In the genomic region with DNA sequence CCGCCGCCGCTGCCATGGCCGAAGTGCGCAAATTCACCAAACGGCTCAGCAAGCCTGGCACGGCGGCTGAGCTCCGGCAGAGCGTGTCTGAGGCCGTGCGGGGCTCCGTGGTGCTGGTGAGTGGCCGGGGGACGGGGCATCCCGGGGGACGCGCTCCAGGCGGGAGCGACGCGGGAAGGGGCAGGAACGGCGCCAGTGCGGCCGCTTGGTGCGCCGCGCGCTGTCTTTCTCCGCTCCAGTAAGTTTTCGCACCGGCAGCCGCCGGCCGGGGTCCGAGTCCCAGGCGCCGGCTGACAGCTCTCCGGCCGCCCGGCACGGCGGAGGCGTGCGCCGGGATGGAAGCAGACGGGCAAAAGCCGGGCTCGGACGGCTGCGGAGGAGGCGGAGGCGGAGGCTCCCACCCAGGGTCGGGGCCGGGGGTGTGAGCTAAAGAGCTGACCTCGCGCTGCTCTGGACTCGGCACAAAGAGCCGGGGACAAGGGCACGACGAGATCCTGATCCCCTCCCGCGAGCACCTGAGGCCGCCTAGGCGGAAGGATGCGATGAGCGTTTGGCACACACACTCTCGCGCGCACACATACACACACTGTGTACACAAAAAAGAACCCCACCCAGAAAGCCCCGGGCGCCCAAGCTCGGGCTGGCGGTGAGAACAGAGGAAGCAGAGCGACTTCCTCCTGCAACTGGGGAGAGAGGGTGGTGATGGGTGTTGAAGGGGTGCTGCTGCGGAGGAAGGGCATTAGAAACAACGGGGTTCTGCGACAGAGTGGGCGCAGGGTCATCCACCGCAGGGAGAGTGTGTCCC, we compare ENCODE assay signal across 8 cellular contexts. TPM values are rescaled to one million over a fixed set of nuclear protein-coding genes. Genes with fewer than 3 reads are reported as not detected.
DNase-seq lines count a peak whose midpoint lies in the region; ATAC-seq and TF ChIP-seq lines count a peak whose summit lies in the region.

No MANE protein-coding gene starts in this region.

- no peaks in the 10 kb centered on the region for H3K9me3 ChIP-seq in left ventricle myocardium inferior (replicated peaks)
- H3K9me3 ChIP-seq in sigmoid colon: no peaks in the 10 kb centered on the region

- peak overlapping the region; percentile 73 for H3K4me3 ChIP-seq in left ventricle myocardium inferior
- peak overlapping the region; percentile 73 to 88 (median 81) for H3K4me3 ChIP-seq in sigmoid colon

- ATAC-seq in HG03439 (IDR thresholded peaks at IDR 0.05; ENCODE audit: unreplicated experiment): peak; percentile 58

- TF ChIP-seq POLR2A in sigmoid colon (IDR thresholded peaks at IDR 0.05): no peak

- WGBS in sigmoid colon, 2 donors: 0% methylated on average over 81 of the region's 81 CpGs

- TF ChIP-seq CTCF in left ventricle myocardium inferior (IDR thresholded peaks at IDR 0.05; ENCODE audit: borderline replicate concordance) (no peak), sigmoid colon (IDR thresholded peaks at IDR 0.05) (no peak)

- H3K4me1 ChIP-seq in left ventricle myocardium inferior: peaks cover 9% of the 10 kb centered on the region
- peaks cover 0 to 17% (median 2%) of the 10 kb centered on the region in 4 donors for H3K4me1 ChIP-seq in sigmoid colon

- H3K27ac ChIP-seq in left ventricle myocardium inferior (replicated peaks) (peak overlapping the region; percentile 77), sigmoid colon (peak overlapping the region; percentile 86 to 93 (median 90))

- no peak for TF ChIP-seq EP300 in sigmoid colon (IDR thresholded peaks at IDR 0.05)

- DNase-seq in Ammon's horn (ENCODE audit: low spot score) (peak; percentile 8), GM19238 (ENCODE audit: insufficient read length, low spot score) (peak; percentile 27), RPMI8226 (peak; percentile 7), activated gamma-delta T cell (lab: John Stamatoyannopoulos, UW) (peak; percentile 55), left ventricle myocardium inferior (peak; percentile 49), sigmoid colon (peak; percentile 77), NCI-H2196 (lab: John Stamatoyannopoulos, UW; ENCODE audit: unreplicated experiment) (no peak)

- H3K36me3 ChIP-seq in left ventricle myocardium inferior (no peaks in the 10 kb centered on the region), sigmoid colon (no peaks in the 10 kb centered on the region)

- H3K27me3 ChIP-seq in left ventricle myocardium inferior (ENCODE audit: low read depth) (peaks cover 30% of the 10 kb centered on the region), sigmoid colon (no peaks in the 10 kb centered on the region)

- intact Hi-C loops in left ventricle myocardium inferior (cut with micrococcal nuclease) (no loop called here), sigmoid colon (cut with DNase I) (loop anchor here (5.0 to 10.0 kb wide), 5 partner anchors 69 to 739 kb away; partner anchors contain the start of genes IL13RA1, PGRMC1 and WDR44)

RNA-seq across cellular contexts. Expression of gene DOCK11, which starts 0.5 kb away (rescaled TPM):
- total RNA-seq in left ventricle myocardium inferior (3.8 TPM), sigmoid colon (10 to 100 TPM; 40.7 to 54.6 (median 45.5) TPM)
- polyA plus RNA-seq in sigmoid colon: 10 to 100 TPM in 1 of 3 donors, 1 to 10 TPM in 2; 3.2 to 14.4 (median 4.8) TPM
